Comparison of ENCODE assay signal across 8 cellular contexts in the genomic region with DNA sequence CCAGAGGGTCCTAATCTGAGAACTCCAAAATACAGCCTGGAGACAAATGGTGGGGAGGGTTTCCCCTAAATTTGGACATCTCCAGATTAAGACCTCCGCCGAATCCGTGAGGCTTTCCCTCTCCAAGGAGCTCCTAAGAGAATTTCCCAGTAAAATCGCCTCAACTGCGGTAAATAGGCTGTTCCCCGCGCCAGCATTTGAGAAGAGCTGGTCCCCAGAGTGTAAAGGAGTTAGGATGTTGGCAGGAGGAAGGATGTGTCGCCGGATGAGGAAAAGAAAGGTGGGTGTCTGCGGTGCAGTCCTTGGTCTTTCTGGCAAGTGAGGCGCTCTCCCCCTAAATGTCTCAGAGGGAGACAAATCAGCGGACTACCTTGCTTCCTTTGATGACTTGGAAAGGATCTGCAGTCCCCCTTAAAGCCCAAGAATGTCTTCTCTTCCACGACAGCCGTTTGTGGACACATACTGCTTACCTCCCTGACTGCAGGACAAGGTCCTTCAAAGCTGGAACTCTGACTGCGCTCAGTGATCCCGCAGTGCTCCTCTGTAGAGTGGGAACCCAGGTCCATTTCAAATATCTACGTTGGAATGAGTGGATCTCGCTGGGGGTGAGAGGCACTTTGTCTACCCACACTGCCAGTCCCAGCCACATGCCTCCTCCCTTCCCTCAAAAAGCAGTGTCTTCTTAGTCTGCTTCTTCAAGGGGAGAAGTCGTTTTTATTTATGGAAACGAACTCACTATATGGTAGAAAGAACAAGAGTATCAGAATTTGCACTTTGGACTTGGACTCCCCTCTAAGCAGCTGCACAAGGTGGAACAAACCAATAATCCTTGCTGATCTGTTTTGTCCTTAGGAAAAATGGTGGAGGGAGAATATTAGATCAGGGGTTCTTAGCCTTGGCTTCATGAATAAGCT. TPM values are rescaled to one million over a fixed set of nuclear protein-coding genes. Genes with fewer than 3 reads are reported as not detected.
A peak's percentile ranks its signal among the peaks of the same experiment; 100 is the strongest.
DNase-seq lines count a peak whose midpoint lies in the region; ATAC-seq and TF ChIP-seq lines count a peak whose summit lies in the region.

No MANE protein-coding gene starts in this region.

- 34 to 40% methylated on average over 20 of the region's 20 CpGs for WGBS in lower leg skin, 2 donors
- WGBS in thyroid gland, 2 donors, result 25 to 31% methylated on average over 20 of the region's 20 CpGs

- H3K4me3 ChIP-seq in ascending aorta (peak overlapping the region; percentile 86 to 93), lower leg skin (ENCODE audit: low read depth, poor library complexity, severe bottlenecking) (peak overlapping the region; percentile 79), thyroid gland (replicated peaks in 1 of 3) (peak overlapping the region in 2 of 3 donors; percentile 35 to 61)

- TF ChIP-seq CTCF in ascending aorta (IDR thresholded peaks at IDR 0.05), result no peak
- no peak for TF ChIP-seq CTCF in lower leg skin (IDR thresholded peaks at IDR 0.05)
- TF ChIP-seq CTCF in thyroid gland (IDR thresholded peaks at IDR 0.05), result no peak

- H3K36me3 ChIP-seq in ascending aorta (no peaks in the 10 kb centered on the region), thyroid gland (no peaks in the 10 kb centered on the region)

- TF ChIP-seq POLR2A in lower leg skin (IDR thresholded peaks at IDR 0.05) (no peak), thyroid gland (IDR thresholded peaks at IDR 0.05) (no peak)

- DNase-seq in activated CD4-positive, alpha-beta T cell treated with anti-CD3 and anti-CD28 coated beads, Interleukin-2, amount 50 U/mL, for 48 hours, result peak; percentile 1 to 6
- DNase-seq in activated CD4-positive, alpha-beta T cell treated with anti-CD3 and anti-CD28 coated beads, Interleukin-2, amount 50 U/mL, for 4 hours, result no peak
- DNase-seq in ascending aorta (ENCODE audit: low spot score in 2 of 2), result no peak
- DNase-seq in lower leg skin (ENCODE audit: low spot score in 2 of 2), result no peak
- DNase-seq in thyroid gland, result peak in 1 of 2 donors; percentile 18
- no peak for DNase-seq in OCI-M1 (lab: John Stamatoyannopoulos, UW)

- H3K27me3 ChIP-seq in ascending aorta (no peaks in the 10 kb centered on the region), thyroid gland (no peaks in the 10 kb centered on the region)

- H3K27ac ChIP-seq in ascending aorta, result peak overlapping the region; percentile 67 to 78
- H3K27ac ChIP-seq in thyroid gland, result peak overlapping the region in 2 of 3 donors; percentile 57 to 79

- H3K4me1 ChIP-seq in ascending aorta (peaks cover 4 to 21% of the 10 kb centered on the region in 2 donors), thyroid gland (peaks cover 13 to 26% of the 10 kb centered on the region in 2 donors)

- intact Hi-C loops in ascending aorta (cut with DNase I), result loop anchor here (1.0 to 5.0 kb wide), 4 partner anchors 43 to 100 kb away; a partner anchor contains a TSS
- intact Hi-C loops in lower leg skin (cut with DNase I; ENCODE audit: low total_unique reads), result loop anchor here (10.0 kb wide), 1 partner anchor 1423 kb away; no protein-coding TSS in a partner anchor
- intact Hi-C loops in thyroid gland (cut with DNase I), result loop anchor here (5.0 kb wide), 1 partner anchor 80 kb away; no protein-coding TSS in a partner anchor

- no peak for ATAC-seq in GM19324 (IDR thresholded peaks at IDR 0.05; ENCODE audit: low FRiP score, unreplicated experiment)
- ATAC-seq in HG03469 (IDR thresholded peaks at IDR 0.05; ENCODE audit: unreplicated experiment), result no peak

- no peaks in the 10 kb centered on the region for H3K9me3 ChIP-seq in ascending aorta
- no peaks in the 10 kb centered on the region for H3K9me3 ChIP-seq in thyroid gland

RNA-seq across cellular contexts. Expression of a gene that starts 1.0 kb away (rescaled TPM):
- total RNA-seq in ascending aorta, result 32.9 TPM
- 100 to 1,000 TPM in 3 of 4 donors, 10 to 100 TPM in 1; 91.9 to 165 (median 103) TPM for total RNA-seq in lower leg skin
- total RNA-seq in thyroid gland, result 10 to 100 TPM; 45.4 to 92.4 (median 61.2) TPM

Comparison
In these comparisons a context has a peak if more than half of its experiments do, and no peak if none do; other contexts are left out.
1. DNase-seq: peak in activated CD4-positive, alpha-beta T cell treated with anti-CD3 and anti-CD28 coated beads, Interleukin-2, amount 50 U/mL, for 48 hours (2 of 2); none in activated CD4-positive, alpha-beta T cell treated with anti-CD3 and anti-CD28 coated beads, Interleukin-2, amount 50 U/mL, for 4 hours (0 of 2), ascending aorta (0 of 2), lower leg skin (0 of 2) and OCI-M1 (single experiment).
2. Peak in every context shown above with its lines, with median percentiles within 50 percentile points of each other: H3K4me3 ChIP-seq.